Comparison of ENCODE assay signal across 8 cellular contexts in genomic region chr11:115503886-115504278, GRCh38. TPM values are rescaled to one million over a fixed set of nuclear protein-coding genes. Genes with fewer than 3 reads are reported as not detected.
DNase-seq lines count a peak whose midpoint lies in the region; ATAC-seq, FAIRE-seq and TF ChIP-seq lines count a peak whose summit lies in the region.

No MANE protein-coding gene starts in this region.

- FAIRE-seq in keratinocyte (lab: Jason Lieb, UNC): no peak

- POLR2A ChIA-PET in activated naive CD8-positive, alpha-beta T cell treated with anti-CD3 and anti-CD28 coated beads, Interleukin-2, amount 10 ng/mL, durations not matched to agents 7 days and 5 days (lab: Charles Lee): no interaction called here

- H3K4me3 ChIP-seq in keratinocyte (ENCODE audit: control insufficient read depth in 2 of 3, extremely low read depth in 1 of 3, insufficient read depth in 2 of 3, low read depth in 1 of 3, low read length in 3 of 3) (peak overlapping the region; percentile 45 to 78 (median 76)), testis (peak overlapping the region; percentile 66 to 91)

- H3K9me1 ChIP-seq in keratinocyte (ENCODE audit: control insufficient read depth, extremely low read depth, insufficient read depth, low read length): no peaks in the 10 kb centered on the region

- intact Hi-C loops in testis (cut with DNase I; ENCODE audit: low total_unique reads): no loop called here

- no peaks in the 10 kb centered on the region for H3K79me2 ChIP-seq in keratinocyte (ENCODE audit: control insufficient read depth, insufficient read depth, low read length)

- H3K9ac ChIP-seq in keratinocyte (ENCODE audit: control insufficient read depth, extremely low read depth, insufficient read depth, low read length): peak overlapping the region; percentile 50

- no peak for ATAC-seq in activated naive CD8-positive, alpha-beta T cell treated with anti-CD3 and anti-CD28 coated beads, Interleukin-2, amount 10 ng/mL, durations not matched to agents 7 days and 5 days (ENCODE audit: low read depth)
- no peak for ATAC-seq in HG03432 (IDR thresholded peaks at IDR 0.05; ENCODE audit: unreplicated experiment)

- H3K9me3 ChIP-seq in keratinocyte (ENCODE audit: control insufficient read depth, low read depth, low read length): no peaks in the 10 kb centered on the region
- no peaks in the 10 kb centered on the region for H3K9me3 ChIP-seq in testis

- H3K27me3 ChIP-seq in keratinocyte (ENCODE audit: control insufficient read depth, extremely low read depth, insufficient read depth, low read length) (peaks cover 12% of the 10 kb centered on the region), testis (no peaks in the 10 kb centered on the region)

- peak overlapping the region; percentile 32 for H3K4me3 Mint-ChIP-seq in activated naive CD8-positive, alpha-beta T cell treated with anti-CD3 and anti-CD28 coated beads, Interleukin-2, amount 10 ng/mL, durations not matched to agents 7 days and 5 days

- no peak for TF ChIP-seq CTCF in keratinocyte (optimal IDR thresholded peaks at IDR 0.05 in 1 of 3, IDR thresholded peaks at IDR 0.05 in 1 of 3, conservative IDR thresholded peaks at IDR 0.05 in 1 of 3; ENCODE audit: extremely low read depth in 1 of 3, insufficient read depth in 2 of 3, low read length in 3 of 3)
- TF ChIP-seq CTCF in testis (IDR thresholded peaks at IDR 0.05): no peak

- H4K20me1 ChIP-seq in keratinocyte (ENCODE audit: control insufficient read depth, extremely low read depth, insufficient read depth, low read length): no peaks in the 10 kb centered on the region

- no peaks in the 10 kb centered on the region for H3K36me3 Mint-ChIP-seq in activated naive CD8-positive, alpha-beta T cell treated with anti-CD3 and anti-CD28 coated beads, Interleukin-2, amount 10 ng/mL, durations not matched to agents 7 days and 5 days

- peak overlapping the region; percentile 90 for H3K4me2 ChIP-seq in keratinocyte (ENCODE audit: control insufficient read depth, extremely low read depth, insufficient read depth, low read depth, low read length)

- no peak for TF ChIP-seq POLR2A in testis (IDR thresholded peaks at IDR 0.05)

- H3K27me3 Mint-ChIP-seq in activated naive CD8-positive, alpha-beta T cell treated with anti-CD3 and anti-CD28 coated beads, Interleukin-2, amount 10 ng/mL, durations not matched to agents 7 days and 5 days: peaks cover 29% of the 10 kb centered on the region

- H3K27ac ChIP-seq in keratinocyte (ENCODE audit: control insufficient read depth, insufficient read depth, low read length) (no peak overlapping the region), testis (peak overlapping the region; percentile 69 to 83)

- H3K9me3 Mint-ChIP-seq in activated naive CD8-positive, alpha-beta T cell treated with anti-CD3 and anti-CD28 coated beads, Interleukin-2, amount 10 ng/mL, durations not matched to agents 7 days and 5 days: no peaks in the 10 kb centered on the region

- H3K36me3 ChIP-seq in keratinocyte (ENCODE audit: control insufficient read depth in 2 of 2, extremely low read depth in 1 of 2, insufficient read depth in 2 of 2, low read length in 2 of 2) (no peaks in the 10 kb centered on the region), testis (ENCODE audit: low read depth, missing control alignments) (no peaks in the 10 kb centered on the region)

- H2AFZ ChIP-seq in keratinocyte (ENCODE audit: control insufficient read depth, low read length): peak overlapping the region; percentile 86

- peaks cover 22% of the 10 kb centered on the region for H3K4me1 ChIP-seq in keratinocyte (ENCODE audit: control insufficient read depth, extremely low read depth, insufficient read depth, low read length)
- peaks cover 10% of the 10 kb centered on the region for H3K4me1 ChIP-seq in testis

- DNase-seq in stimulated activated CD8-positive, alpha-beta memory T cell treated with anti-CD3 and anti-CD28 coated beads, Interleukin-12 subunit alpha, Interleukin-12 subunit beta, amount 100 ng/mL, for 4 hours (ENCODE audit: low read depth): peak; percentile 0
- DNase-seq in stimulated activated CD8-positive, alpha-beta memory T cell treated with anti-CD3 and anti-CD28 coated beads, Interleukin-4, amount 100 ng/mL, for 48 hours: no peak
- no peak for DNase-seq in activated naive CD8-positive, alpha-beta T cell treated with anti-CD3 and anti-CD28 coated beads, Interleukin-2, amount 10 ng/mL, durations not matched to agents 7 days and 5 days
- DNase-seq in keratinocyte (ENCODE audit: low read depth, low spot score) (no peak), testis (no peak), cerebellar cortex (ENCODE audit: low spot score) (no peak), NCI-H2196 (lab: John Stamatoyannopoulos, UW; ENCODE audit: unreplicated experiment) (no peak)

- H3K27ac Mint-ChIP-seq in activated naive CD8-positive, alpha-beta T cell treated with anti-CD3 and anti-CD28 coated beads, Interleukin-2, amount 10 ng/mL, durations not matched to agents 7 days and 5 days: no peak overlapping the region

- dilution Hi-C loops in keratinocyte (cut with MboI; ENCODE audit: extremely low pct_ligation_motif_present, low sequenced_read_pairs): no loop called here

- no peaks in the 10 kb centered on the region for H3K4me1 Mint-ChIP-seq in activated naive CD8-positive, alpha-beta T cell treated with anti-CD3 and anti-CD28 coated beads, Interleukin-2, amount 10 ng/mL, durations not matched to agents 7 days and 5 days

- WGBS in testis, 2 donors: 0 to 2% methylated on average over 14 to 15 of the region's 15 CpGs

RNA-seq across cellular contexts. Expression of gene CADM1, which starts 0.3 kb away (rescaled TPM):
- 1 to 10 TPM; 1.2 to 1.8 TPM for total RNA-seq in activated naive CD8-positive, alpha-beta T cell treated with anti-CD3 and anti-CD28 coated beads, Interleukin-2, amount 10 ng/mL, durations not matched to agents 7 days and 5 days
- polyA plus RNA-seq in keratinocyte: 6.9 to 9.5 TPM (median 8.3 TPM) in 3 replicates
- 7.0 TPM for polyA plus RNA-seq in keratinocyte (2011; ENCODE audit: low read depth)
- 3.5 and 7.5 TPM in 2 replicates for polyA plus RNA-seq in keratinocyte (2011; cell fraction: cytosol; rRNA removed)
- polyA plus RNA-seq in keratinocyte (2011; cell fraction: nucleus; rRNA removed): 9.4 and 11.9 TPM in 2 replicates
- 7.0 and 7.4 TPM in 2 replicates for polyA plus RNA-seq in keratinocyte (2012; ENCODE audit: low replicate concordance)
- 7.8 to 26.4 TPM (median 8.9 TPM) in 3 replicates for polyA minus RNA-seq in keratinocyte
- 4.6 TPM for polyA minus RNA-seq in keratinocyte (2011; cell fraction: cytosol; rRNA and poly(A)+ RNA removed)
- 14.8 and 21.3 TPM in 2 replicates for polyA minus RNA-seq in keratinocyte (2011; cell fraction: nucleus; rRNA and poly(A)+ RNA removed)
- 100 to 1,000 TPM; 216 to 230 TPM for total RNA-seq in testis
- 135 TPM for polyA plus RNA-seq in testis (ENCODE audit: insufficient read depth, low read depth, low replicate concordance)

Comparison
In these comparisons a context has a peak if more than half of its experiments do, and no peak if none do; other contexts are left out.
1. RNA of gene CADM1, which starts 0.3 kb away (total RNA-seq): 216 to 230 TPM in testis; 1.2 to 1.8 TPM in activated naive CD8-positive, alpha-beta T cell treated with anti-CD3 and anti-CD28 coated beads, Interleukin-2, amount 10 ng/mL, durations not matched to agents 7 days and 5 days; every median in the first group is over 10 times any median in the second.